ENCODE assay signal across 1 cellular context in the genomic region with DNA sequence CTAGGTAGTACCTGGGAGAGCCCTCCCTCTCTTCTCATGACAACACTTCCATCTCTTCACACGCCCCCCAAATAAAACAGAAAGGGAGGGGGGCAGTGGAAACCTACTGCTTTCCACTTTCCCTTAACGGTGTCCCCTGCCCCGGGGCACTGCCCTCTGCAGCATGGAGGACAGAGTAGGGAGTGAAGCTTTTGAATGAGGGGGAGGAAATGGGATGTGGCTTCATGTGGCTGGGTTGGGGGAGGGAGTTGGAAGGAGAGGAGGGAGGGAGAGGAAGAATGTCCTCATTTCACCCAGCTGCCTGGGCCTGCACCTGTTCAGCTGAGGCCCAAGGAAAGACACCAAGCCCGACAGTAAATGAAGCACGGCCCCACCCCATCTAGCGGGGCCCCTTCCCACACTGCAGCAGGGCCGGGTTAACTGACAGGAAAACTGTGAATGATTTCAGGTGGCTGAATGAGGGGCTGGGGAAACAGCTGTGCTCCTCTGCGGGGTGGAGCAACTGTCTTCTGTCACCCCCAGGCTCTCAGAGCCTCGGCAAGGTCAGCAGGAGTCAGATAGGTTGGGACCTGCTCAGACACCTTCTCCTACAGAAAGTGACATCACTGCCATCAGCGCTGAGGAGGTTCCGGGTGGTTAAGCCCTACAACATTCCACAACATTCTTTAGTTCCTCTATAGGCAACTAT.
TF ChIP-seq lines count a peak whose summit lies in the region.

No MANE protein-coding gene starts in this region.

TF ChIP-seq in K562, 482 proteins besides CTCF, POLR2A, EP300 and RAD21 (continued from another document and continues in another):
- TF ChIP-seq, protein P1, sequence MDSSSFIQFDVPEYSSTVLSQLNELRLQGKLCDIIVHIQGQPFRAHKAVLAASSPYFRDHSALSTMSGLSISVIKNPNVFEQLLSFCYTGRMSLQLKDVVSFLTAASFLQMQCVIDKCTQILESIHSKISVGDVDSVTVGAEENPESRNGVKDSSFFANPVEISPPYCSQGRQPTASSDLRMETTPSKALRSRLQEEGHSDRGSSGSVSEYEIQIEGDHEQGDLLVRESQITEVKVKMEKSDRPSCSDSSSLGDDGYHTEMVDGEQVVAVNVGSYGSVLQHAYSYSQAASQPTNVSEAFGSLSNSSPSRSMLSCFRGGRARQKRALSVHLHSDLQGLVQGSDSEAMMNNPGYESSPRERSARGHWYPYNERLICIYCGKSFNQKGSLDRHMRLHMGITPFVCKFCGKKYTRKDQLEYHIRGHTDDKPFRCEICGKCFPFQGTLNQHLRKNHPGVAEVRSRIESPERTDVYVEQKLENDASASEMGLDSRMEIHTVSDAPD (CRISPR knock-in tag; IDR thresholded peaks at IDR 0.05) = no peak
- TF ChIP-seq, protein P2, sequence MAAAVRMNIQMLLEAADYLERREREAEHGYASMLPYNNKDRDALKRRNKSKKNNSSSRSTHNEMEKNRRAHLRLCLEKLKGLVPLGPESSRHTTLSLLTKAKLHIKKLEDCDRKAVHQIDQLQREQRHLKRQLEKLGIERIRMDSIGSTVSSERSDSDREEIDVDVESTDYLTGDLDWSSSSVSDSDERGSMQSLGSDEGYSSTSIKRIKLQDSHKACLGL (CRISPR knock-in tag; IDR thresholded peaks at IDR 0.05; ENCODE audit: borderline replicate concordance, poor library complexity, severe bottlenecking) = no peak
- TF ChIP-seq BDP1 (IDR thresholded peaks at IDR 0.05; ENCODE audit: insufficient read depth, insufficient read length) (no peak), ZNF146 (CRISPR knock-in tag; IDR thresholded peaks at IDR 0.05; ENCODE audit: unreplicated experiment) (no peak), CREB1 (IDR thresholded peaks at IDR 0.05) (no peak), CREB1 (CRISPR knock-in tag; IDR thresholded peaks at IDR 0.05) (no peak; the same call in 1 of the 2 replicates), HCFC1 (IDR thresholded peaks at IDR 0.05; ENCODE audit: low read depth, low read length) (no peak), NFATC3 (IDR thresholded peaks at IDR 0.05) (no peak), SMARCE1 (IDR thresholded peaks at IDR 0.05) (peak; percentile 64; the same call in 1 of the 2 replicates), KLF16 (IDR thresholded peaks at IDR 0.05) (0 out of 2 replicates have a peak, but pooled peaks have one; percentile 16), CREM (IDR thresholded peaks at IDR 0.05; ENCODE audit: low read depth) (no peak), ZNF766 (CRISPR knock-in tag; conservative IDR thresholded peaks at IDR 0.05) (peak; percentile 91; the same call in 1 of the 2 replicates), RBBP5 (IDR thresholded peaks at IDR 0.05; ENCODE audit: borderline replicate concordance, insufficient read depth, low read length, poor library complexity, severe bottlenecking) (peak; percentile 72), SMAD4 (CRISPR knock-in tag; conservative IDR thresholded peaks at IDR 0.05) (peak; percentile 61; the same call in 1 of the 2 replicates), BACH1 (tag; IDR thresholded peaks at IDR 0.05) (no peak), ZNF134 (CRISPR knock-in tag; conservative IDR thresholded peaks at IDR 0.05) (no peak), CCNT2 (IDR thresholded peaks at IDR 0.05; ENCODE audit: borderline replicate concordance, extremely low read depth, insufficient read length, low read depth, low read length) (no peak), ZEB2 (IDR thresholded peaks at IDR 0.05) (peak; percentile 80; the same call in 1 of the 2 replicates), ZNF184 (CRISPR knock-in tag; IDR thresholded peaks at IDR 0.05) (no peak), CAMTA2 (CRISPR knock-in tag; conservative IDR thresholded peaks at IDR 0.05) (no peak), MTA3 (IDR thresholded peaks at IDR 0.05; ENCODE audit: borderline replicate concordance) (peak; percentile 75; the same call in 1 of the 2 replicates), RNF2 (IDR thresholded peaks at IDR 0.05) (peak; percentile 78; the same call in 1 of the 2 replicates), PHB (CRISPR knock-in tag; IDR thresholded peaks at IDR 0.05) (no peak), KDM2B (CRISPR knock-in tag; IDR thresholded peaks at IDR 0.05) (no peak), ZNF224 (CRISPR knock-in tag; IDR thresholded peaks at IDR 0.05) (no peak), ZNF12 (CRISPR knock-in tag; IDR thresholded peaks at IDR 0.05) (no peak)
- TF ChIP-seq, protein P3, sequence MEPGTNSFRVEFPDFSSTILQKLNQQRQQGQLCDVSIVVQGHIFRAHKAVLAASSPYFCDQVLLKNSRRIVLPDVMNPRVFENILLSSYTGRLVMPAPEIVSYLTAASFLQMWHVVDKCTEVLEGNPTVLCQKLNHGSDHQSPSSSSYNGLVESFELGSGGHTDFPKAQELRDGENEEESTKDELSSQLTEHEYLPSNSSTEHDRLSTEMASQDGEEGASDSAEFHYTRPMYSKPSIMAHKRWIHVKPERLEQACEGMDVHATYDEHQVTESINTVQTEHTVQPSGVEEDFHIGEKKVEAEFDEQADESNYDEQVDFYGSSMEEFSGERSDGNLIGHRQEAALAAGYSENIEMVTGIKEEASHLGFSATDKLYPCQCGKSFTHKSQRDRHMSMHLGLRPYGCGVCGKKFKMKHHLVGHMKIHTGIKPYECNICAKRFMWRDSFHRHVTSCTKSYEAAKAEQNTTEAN (CRISPR knock-in tag; IDR thresholded peaks at IDR 0.05) = no peak
- TF ChIP-seq, protein P4, sequence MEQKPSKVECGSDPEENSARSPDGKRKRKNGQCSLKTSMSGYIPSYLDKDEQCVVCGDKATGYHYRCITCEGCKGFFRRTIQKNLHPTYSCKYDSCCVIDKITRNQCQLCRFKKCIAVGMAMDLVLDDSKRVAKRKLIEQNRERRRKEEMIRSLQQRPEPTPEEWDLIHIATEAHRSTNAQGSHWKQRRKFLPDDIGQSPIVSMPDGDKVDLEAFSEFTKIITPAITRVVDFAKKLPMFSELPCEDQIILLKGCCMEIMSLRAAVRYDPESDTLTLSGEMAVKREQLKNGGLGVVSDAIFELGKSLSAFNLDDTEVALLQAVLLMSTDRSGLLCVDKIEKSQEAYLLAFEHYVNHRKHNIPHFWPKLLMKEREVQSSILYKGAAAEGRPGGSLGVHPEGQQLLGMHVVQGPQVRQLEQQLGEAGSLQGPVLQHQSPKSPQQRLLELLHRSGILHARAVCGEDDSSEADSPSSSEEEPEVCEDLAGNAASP (IDR thresholded peaks at IDR 0.05) = peak; percentile 94
- TF ChIP-seq, protein P5, sequence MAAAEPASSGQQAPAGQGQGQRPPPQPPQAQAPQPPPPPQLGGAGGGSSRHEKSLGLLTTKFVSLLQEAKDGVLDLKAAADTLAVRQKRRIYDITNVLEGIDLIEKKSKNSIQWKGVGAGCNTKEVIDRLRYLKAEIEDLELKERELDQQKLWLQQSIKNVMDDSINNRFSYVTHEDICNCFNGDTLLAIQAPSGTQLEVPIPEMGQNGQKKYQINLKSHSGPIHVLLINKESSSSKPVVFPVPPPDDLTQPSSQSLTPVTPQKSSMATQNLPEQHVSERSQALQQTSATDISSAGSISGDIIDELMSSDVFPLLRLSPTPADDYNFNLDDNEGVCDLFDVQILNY (CRISPR knock-in tag; IDR thresholded peaks at IDR 0.05) = no peak
- TF ChIP-seq, protein P6, sequence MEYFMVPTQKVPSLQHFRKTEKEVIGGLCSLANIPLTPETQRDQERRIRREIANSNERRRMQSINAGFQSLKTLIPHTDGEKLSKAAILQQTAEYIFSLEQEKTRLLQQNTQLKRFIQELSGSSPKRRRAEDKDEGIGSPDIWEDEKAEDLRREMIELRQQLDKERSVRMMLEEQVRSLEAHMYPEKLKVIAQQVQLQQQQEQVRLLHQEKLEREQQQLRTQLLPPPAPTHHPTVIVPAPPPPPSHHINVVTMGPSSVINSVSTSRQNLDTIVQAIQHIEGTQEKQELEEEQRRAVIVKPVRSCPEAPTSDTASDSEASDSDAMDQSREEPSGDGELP (CRISPR knock-in tag; IDR thresholded peaks at IDR 0.05; ENCODE audit: borderline replicate concordance) = peak; percentile 87
- TF ChIP-seq, protein P7, sequence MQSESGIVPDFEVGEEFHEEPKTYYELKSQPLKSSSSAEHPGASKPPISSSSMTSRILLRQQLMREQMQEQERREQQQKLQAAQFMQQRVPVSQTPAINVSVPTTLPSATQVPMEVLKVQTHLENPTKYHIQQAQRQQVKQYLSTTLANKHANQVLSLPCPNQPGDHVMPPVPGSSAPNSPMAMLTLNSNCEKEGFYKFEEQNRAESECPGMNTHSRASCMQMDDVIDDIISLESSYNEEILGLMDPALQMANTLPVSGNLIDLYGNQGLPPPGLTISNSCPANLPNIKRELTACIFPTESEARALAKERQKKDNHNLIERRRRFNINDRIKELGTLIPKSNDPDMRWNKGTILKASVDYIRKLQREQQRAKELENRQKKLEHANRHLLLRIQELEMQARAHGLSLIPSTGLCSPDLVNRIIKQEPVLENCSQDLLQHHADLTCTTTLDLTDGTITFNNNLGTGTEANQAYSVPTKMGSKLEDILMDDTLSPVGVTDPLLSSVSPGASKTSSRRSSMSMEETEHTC (IDR thresholded peaks at IDR 0.05) = no peak
- TF ChIP-seq, protein P8, sequence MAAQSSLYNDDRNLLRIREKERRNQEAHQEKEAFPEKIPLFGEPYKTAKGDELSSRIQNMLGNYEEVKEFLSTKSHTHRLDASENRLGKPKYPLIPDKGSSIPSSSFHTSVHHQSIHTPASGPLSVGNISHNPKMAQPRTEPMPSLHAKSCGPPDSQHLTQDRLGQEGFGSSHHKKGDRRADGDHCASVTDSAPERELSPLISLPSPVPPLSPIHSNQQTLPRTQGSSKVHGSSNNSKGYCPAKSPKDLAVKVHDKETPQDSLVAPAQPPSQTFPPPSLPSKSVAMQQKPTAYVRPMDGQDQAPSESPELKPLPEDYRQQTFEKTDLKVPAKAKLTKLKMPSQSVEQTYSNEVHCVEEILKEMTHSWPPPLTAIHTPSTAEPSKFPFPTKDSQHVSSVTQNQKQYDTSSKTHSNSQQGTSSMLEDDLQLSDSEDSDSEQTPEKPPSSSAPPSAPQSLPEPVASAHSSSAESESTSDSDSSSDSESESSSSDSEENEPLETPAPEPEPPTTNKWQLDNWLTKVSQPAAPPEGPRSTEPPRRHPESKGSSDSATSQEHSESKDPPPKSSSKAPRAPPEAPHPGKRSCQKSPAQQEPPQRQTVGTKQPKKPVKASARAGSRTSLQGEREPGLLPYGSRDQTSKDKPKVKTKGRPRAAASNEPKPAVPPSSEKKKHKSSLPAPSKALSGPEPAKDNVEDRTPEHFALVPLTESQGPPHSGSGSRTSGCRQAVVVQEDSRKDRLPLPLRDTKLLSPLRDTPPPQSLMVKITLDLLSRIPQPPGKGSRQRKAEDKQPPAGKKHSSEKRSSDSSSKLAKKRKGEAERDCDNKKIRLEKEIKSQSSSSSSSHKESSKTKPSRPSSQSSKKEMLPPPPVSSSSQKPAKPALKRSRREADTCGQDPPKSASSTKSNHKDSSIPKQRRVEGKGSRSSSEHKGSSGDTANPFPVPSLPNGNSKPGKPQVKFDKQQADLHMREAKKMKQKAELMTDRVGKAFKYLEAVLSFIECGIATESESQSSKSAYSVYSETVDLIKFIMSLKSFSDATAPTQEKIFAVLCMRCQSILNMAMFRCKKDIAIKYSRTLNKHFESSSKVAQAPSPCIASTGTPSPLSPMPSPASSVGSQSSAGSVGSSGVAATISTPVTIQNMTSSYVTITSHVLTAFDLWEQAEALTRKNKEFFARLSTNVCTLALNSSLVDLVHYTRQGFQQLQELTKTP (IDR thresholded peaks at IDR 0.05; ENCODE audit: low read depth in 1 of 2, partially characterized antibody in 2 of 2) = peak in 1 of 2 experiments; percentile 76
- TF ChIP-seq, protein P9, sequence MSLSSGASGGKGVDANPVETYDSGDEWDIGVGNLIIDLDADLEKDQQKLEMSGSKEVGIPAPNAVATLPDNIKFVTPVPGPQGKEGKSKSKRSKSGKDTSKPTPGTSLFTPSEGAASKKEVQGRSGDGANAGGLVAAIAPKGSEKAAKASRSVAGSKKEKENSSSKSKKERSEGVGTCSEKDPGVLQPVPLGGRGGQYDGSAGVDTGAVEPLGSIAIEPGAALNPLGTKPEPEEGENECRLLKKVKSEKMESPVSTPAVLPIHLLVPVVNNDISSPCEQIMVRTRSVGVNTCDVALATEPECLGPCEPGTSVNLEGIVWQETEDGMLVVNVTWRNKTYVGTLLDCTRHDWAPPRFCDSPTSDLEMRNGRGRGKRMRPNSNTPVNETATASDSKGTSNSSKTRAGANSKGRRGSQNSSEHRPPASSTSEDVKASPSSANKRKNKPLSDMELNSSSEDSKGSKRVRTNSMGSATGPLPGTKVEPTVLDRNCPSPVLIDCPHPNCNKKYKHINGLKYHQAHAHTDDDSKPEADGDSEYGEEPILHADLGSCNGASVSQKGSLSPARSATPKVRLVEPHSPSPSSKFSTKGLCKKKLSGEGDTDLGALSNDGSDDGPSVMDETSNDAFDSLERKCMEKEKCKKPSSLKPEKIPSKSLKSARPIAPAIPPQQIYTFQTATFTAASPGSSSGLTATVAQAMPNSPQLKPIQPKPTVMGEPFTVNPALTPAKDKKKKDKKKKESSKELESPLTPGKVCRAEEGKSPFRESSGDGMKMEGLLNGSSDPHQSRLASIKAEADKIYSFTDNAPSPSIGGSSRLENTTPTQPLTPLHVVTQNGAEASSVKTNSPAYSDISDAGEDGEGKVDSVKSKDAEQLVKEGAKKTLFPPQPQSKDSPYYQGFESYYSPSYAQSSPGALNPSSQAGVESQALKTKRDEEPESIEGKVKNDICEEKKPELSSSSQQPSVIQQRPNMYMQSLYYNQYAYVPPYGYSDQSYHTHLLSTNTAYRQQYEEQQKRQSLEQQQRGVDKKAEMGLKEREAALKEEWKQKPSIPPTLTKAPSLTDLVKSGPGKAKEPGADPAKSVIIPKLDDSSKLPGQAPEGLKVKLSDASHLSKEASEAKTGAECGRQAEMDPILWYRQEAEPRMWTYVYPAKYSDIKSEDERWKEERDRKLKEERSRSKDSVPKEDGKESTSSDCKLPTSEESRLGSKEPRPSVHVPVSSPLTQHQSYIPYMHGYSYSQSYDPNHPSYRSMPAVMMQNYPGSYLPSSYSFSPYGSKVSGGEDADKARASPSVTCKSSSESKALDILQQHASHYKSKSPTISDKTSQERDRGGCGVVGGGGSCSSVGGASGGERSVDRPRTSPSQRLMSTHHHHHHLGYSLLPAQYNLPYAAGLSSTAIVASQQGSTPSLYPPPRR (CRISPR knock-in tag; IDR thresholded peaks at IDR 0.05; ENCODE audit: borderline replicate concordance) = no peak
- TF ChIP-seq, protein P10, sequence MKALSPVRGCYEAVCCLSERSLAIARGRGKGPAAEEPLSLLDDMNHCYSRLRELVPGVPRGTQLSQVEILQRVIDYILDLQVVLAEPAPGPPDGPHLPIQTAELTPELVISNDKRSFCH (CRISPR knock-in tag; IDR thresholded peaks at IDR 0.05) = no peak
- TF ChIP-seq, protein P10 (tag; IDR thresholded peaks at IDR 0.05) = peak; percentile 84; the same call in 1 of the 2 replicates
- TF ChIP-seq, protein P11, sequence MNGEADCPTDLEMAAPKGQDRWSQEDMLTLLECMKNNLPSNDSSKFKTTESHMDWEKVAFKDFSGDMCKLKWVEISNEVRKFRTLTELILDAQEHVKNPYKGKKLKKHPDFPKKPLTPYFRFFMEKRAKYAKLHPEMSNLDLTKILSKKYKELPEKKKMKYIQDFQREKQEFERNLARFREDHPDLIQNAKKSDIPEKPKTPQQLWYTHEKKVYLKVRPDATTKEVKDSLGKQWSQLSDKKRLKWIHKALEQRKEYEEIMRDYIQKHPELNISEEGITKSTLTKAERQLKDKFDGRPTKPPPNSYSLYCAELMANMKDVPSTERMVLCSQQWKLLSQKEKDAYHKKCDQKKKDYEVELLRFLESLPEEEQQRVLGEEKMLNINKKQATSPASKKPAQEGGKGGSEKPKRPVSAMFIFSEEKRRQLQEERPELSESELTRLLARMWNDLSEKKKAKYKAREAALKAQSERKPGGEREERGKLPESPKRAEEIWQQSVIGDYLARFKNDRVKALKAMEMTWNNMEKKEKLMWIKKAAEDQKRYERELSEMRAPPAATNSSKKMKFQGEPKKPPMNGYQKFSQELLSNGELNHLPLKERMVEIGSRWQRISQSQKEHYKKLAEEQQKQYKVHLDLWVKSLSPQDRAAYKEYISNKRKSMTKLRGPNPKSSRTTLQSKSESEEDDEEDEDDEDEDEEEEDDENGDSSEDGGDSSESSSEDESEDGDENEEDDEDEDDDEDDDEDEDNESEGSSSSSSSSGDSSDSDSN (IDR thresholded peaks at IDR 0.05; ENCODE audit: borderline replicate concordance in 1 of 2, low read depth in 2 of 2, low read length in 2 of 2) = peak in 1 of 2 experiments; percentile 23; a peak in 1 of 4 replicates
